Comparison of ENCODE assay signal across 8 cellular contexts in genomic region chr13:99288069-99288468, GRCh38. TPM values are rescaled to one million over a fixed set of nuclear protein-coding genes. Genes with fewer than 3 reads are reported as not detected.
DNase-seq lines count a peak whose midpoint lies in the region; ATAC-seq and TF ChIP-seq lines count a peak whose summit lies in the region.

No MANE protein-coding gene starts in this region.

- CTCF ChIA-PET in activated CD8-positive, alpha-beta T cell treated with anti-CD3 and anti-CD28 coated beads, Interleukin-2, amount 10 ng/mL, durations not matched to agents 7 days and 5 days (lab: Charles Lee): interaction anchor here (0.6 to 1.7 kb wide), 6 partner anchors 9 to 147 kb away, joined by 3 to 13 read pairs (median 3); no protein-coding TSS in a partner anchor

- H3K9me3 Mint-ChIP-seq in activated CD8-positive, alpha-beta T cell treated with anti-CD3 and anti-CD28 coated beads, Interleukin-2, amount 10 ng/mL, durations not matched to agents 7 days and 5 days (ENCODE audit: insufficient read depth): no peaks in the 10 kb centered on the region

- TF ChIP-seq POLR2A in suprapubic skin (IDR thresholded peaks at IDR 0.05) (no peak), tibial nerve (IDR thresholded peaks at IDR 0.05) (no peak)

- H3K27me3 ChIP-seq in right cardiac atrium (ENCODE audit: control insufficient read depth, insufficient read depth) (no peaks in the 10 kb centered on the region), suprapubic skin (no peaks in the 10 kb centered on the region), tibial nerve (no peaks in the 10 kb centered on the region)

- H3K4me1 ChIP-seq in right cardiac atrium (ENCODE audit: control insufficient read depth, insufficient read depth, low read length) (peaks cover 3% of the 10 kb centered on the region), suprapubic skin (peaks cover 53% of the 10 kb centered on the region), tibial nerve (peaks cover 0 to 30% (median 21%) of the 10 kb centered on the region in 4 donors)

- H3K36me3 Mint-ChIP-seq in activated CD8-positive, alpha-beta T cell treated with anti-CD3 and anti-CD28 coated beads, Interleukin-2, amount 10 ng/mL, durations not matched to agents 7 days and 5 days (ENCODE audit: low read depth): peaks cover 52% of the 10 kb centered on the region

- H3K27ac ChIP-seq in right cardiac atrium (ENCODE audit: low read length) (no peak overlapping the region), suprapubic skin (peak overlapping the region; percentile 29), tibial nerve (peak overlapping the region in 2 of 4 donors; percentile 24 to 32)

- intact Hi-C loops in Right ventricle myocardium superior (cut with DNase I) (no loop called here), right cardiac atrium (cut with DNase I) (no loop called here)

- ATAC-seq in Right ventricle myocardium superior (ENCODE audit: poor library complexity) (peak; percentile 36), right cardiac atrium (no peak), HG02981 (IDR thresholded peaks at IDR 0.05; ENCODE audit: unreplicated experiment) (peak; percentile 87)
- peak; percentile 62 for ATAC-seq in activated CD8-positive, alpha-beta T cell treated with anti-CD3 and anti-CD28 coated beads, Interleukin-2, amount 10 ng/mL, durations not matched to agents 7 days and 5 days

- WGBS in right cardiac atrium: 37% methylated on average over 3 of the region's 3 CpGs
- 50% methylated on average over 3 of the region's 3 CpGs for WGBS in suprapubic skin
- WGBS in tibial nerve, 2 donors: 53 to 61% methylated on average over 3 of the region's 3 CpGs

- TF ChIP-seq EP300 in suprapubic skin (IDR thresholded peaks at IDR 0.05): no peak
- no peak for TF ChIP-seq EP300 in tibial nerve (IDR thresholded peaks at IDR 0.05)

- no peak for DNase-seq in Right ventricle myocardium superior
- DNase-seq in right cardiac atrium: no peak
- DNase-seq in activated CD8-positive, alpha-beta T cell treated with anti-CD3 and anti-CD28 coated beads, Interleukin-2, amount 10 ng/mL, durations not matched to agents 7 days and 5 days: peak; percentile 50
- DNase-seq in suprapubic skin (ENCODE audit: low spot score in 2 of 2): no peak
- no peak for DNase-seq in tibial nerve (ENCODE audit: low spot score in 2 of 2)
- DNase-seq in effector CD4-positive, alpha-beta T cell: no peak
- no peak for DNase-seq in ureter (ENCODE audit: low spot score)

- H3K4me3 Mint-ChIP-seq in activated CD8-positive, alpha-beta T cell treated with anti-CD3 and anti-CD28 coated beads, Interleukin-2, amount 10 ng/mL, durations not matched to agents 7 days and 5 days: no peak overlapping the region

- no peaks in the 10 kb centered on the region for H3K9me3 ChIP-seq in right cardiac atrium (ENCODE audit: control insufficient read depth, low read length)
- H3K9me3 ChIP-seq in suprapubic skin: no peaks in the 10 kb centered on the region
- no peaks in the 10 kb centered on the region for H3K9me3 ChIP-seq in tibial nerve

- no peaks in the 10 kb centered on the region for H3K27me3 Mint-ChIP-seq in activated CD8-positive, alpha-beta T cell treated with anti-CD3 and anti-CD28 coated beads, Interleukin-2, amount 10 ng/mL, durations not matched to agents 7 days and 5 days (ENCODE audit: low read depth)

- peak overlapping the region; percentile 48 for H3K27ac Mint-ChIP-seq in activated CD8-positive, alpha-beta T cell treated with anti-CD3 and anti-CD28 coated beads, Interleukin-2, amount 10 ng/mL, durations not matched to agents 7 days and 5 days

- no peak for TF ChIP-seq CTCF in suprapubic skin (IDR thresholded peaks at IDR 0.05)
- no peak for TF ChIP-seq CTCF in tibial nerve (IDR thresholded peaks at IDR 0.05)

- H3K4me3 ChIP-seq in right cardiac atrium (ENCODE audit: low read length): no peak overlapping the region
- no peak overlapping the region for H3K4me3 ChIP-seq in suprapubic skin
- H3K4me3 ChIP-seq in tibial nerve: no peak overlapping the region

- POLR2A ChIA-PET in activated CD8-positive, alpha-beta T cell treated with anti-CD3 and anti-CD28 coated beads, Interleukin-2, amount 10 ng/mL, durations not matched to agents 7 days and 5 days (lab: Charles Lee): interaction anchor here (1.2 to 1.5 kb wide), 3 partner anchors 9 to 147 kb away, joined by 3 to 4 read pairs (median 3); no protein-coding TSS in a partner anchor

- H3K4me1 Mint-ChIP-seq in activated CD8-positive, alpha-beta T cell treated with anti-CD3 and anti-CD28 coated beads, Interleukin-2, amount 10 ng/mL, durations not matched to agents 7 days and 5 days (ENCODE audit: low read depth): peaks cover 76% of the 10 kb centered on the region

- H3K36me3 ChIP-seq in suprapubic skin (no peaks in the 10 kb centered on the region), tibial nerve (no peaks in the 10 kb centered on the region)

RNA-seq across cellular contexts. Expression of gene GPR183, which starts 19.1 kb away (rescaled TPM):
- total RNA-seq in Right ventricle myocardium superior (1.6 TPM), right cardiac atrium (10 to 100 TPM in 2 of 4 donors, 1 to 10 TPM in 2; 9.7 to 20.7 (median 13.5) TPM), suprapubic skin (1 to 10 TPM; 2.3 to 7.0 (median 4.4) TPM), tibial nerve (10 to 100 TPM in 3 of 4 donors, 1 to 10 TPM in 1; 6.3 to 20.4 (median 13.1) TPM), ureter (5.4 TPM)
- 14.5 TPM for polyA plus RNA-seq in right cardiac atrium
- 1 to 10 TPM; 5.0 to 5.2 TPM for total RNA-seq in activated CD8-positive, alpha-beta T cell treated with anti-CD3 and anti-CD28 coated beads, Interleukin-2, amount 10 ng/mL, durations not matched to agents 7 days and 5 days

RNA-seq across cellular contexts. Expression of gene GPR18, which starts 29.9 kb away (rescaled TPM):
- total RNA-seq in Right ventricle myocardium superior (not detected), right cardiac atrium (under 1 TPM in 2 of 4 donors, not detected in 2; 0.21 to 0.37 TPM), suprapubic skin (not detected), tibial nerve (not detected), ureter (0.26 TPM)
- polyA plus RNA-seq in right cardiac atrium: not detected
- 10 to 100 TPM; 16.2 to 16.6 TPM for total RNA-seq in activated CD8-positive, alpha-beta T cell treated with anti-CD3 and anti-CD28 coated beads, Interleukin-2, amount 10 ng/mL, durations not matched to agents 7 days and 5 days

Comparison
In these comparisons a context has a peak if more than half of its experiments do, and no peak if none do; other contexts are left out.
1. ATAC-seq: peak in Right ventricle myocardium superior (single experiment), HG02981 (single experiment) and activated CD8-positive, alpha-beta T cell treated with anti-CD3 and anti-CD28 coated beads, Interleukin-2, amount 10 ng/mL, durations not matched to agents 7 days and 5 days (single experiment); none in right cardiac atrium (0 of 2).
2. RNA of gene GPR18, which starts 29.9 kb away (total RNA-seq): 16.2 to 16.6 TPM in activated CD8-positive, alpha-beta T cell treated with anti-CD3 and anti-CD28 coated beads, Interleukin-2, amount 10 ng/mL, durations not matched to agents 7 days and 5 days; 0.26 TPM in ureter (single experiment), 0.21 to 0.37 TPM in right cardiac atrium, not detected in Right ventricle myocardium superior (single experiment), not detected in suprapubic skin and not detected in tibial nerve; every median in the first group is over 10 times any median in the second.